8 cellular contexts compared by ENCODE assay signal in the genomic region with DNA sequence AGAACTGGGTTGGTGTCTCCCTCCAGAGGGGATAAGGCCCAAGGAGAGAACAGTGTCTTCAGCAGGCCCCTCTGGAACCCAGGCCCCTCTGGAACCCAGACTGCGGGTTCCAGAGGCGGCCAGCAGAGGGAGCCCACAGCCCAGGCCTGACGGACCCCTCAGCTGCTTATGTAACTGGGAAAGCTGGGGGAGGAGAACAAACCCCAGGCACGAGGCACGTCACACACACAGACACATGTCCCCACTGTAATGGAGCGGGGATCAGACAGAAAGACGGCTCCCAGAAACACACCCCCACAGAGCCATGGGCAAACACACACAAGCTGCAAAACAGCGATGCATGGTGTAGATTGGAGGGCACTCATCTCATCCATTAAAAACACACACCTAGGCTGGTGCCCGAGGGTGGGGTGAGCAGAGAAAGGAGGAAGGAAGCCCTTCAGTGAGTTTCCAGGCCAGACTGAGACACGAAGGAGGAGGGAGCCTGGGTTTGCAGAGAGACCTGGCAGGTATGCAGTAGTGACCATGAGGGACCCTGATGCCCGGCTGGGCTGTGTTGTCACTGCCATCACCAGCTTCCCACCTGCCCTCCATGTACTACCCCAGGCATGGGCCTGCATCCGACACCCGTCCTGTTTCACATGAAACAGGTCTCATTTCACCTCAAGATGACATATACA. TPM values are rescaled to one million over a fixed set of nuclear protein-coding genes. Genes with fewer than 3 reads are reported as not detected.
DNase-seq lines count a peak whose midpoint lies in the region; ATAC-seq and TF ChIP-seq lines count a peak whose summit lies in the region.

No MANE protein-coding gene starts in this region.

- H3K9me3 Mint-ChIP-seq in chondrocyte (ENCODE audit: low read depth): no peaks in the 10 kb centered on the region

- H3K27me3 ChIP-seq in left lung: no peaks in the 10 kb centered on the region

- ATAC-seq in HG03280 (IDR thresholded peaks at IDR 0.05; ENCODE audit: unreplicated experiment): peak; percentile 32
- peak; percentile 44 for ATAC-seq in left lung

- no peak overlapping the region for H3K4me3 ChIP-seq in left lung

- no peak overlapping the region for H3K4me3 Mint-ChIP-seq in chondrocyte (ENCODE audit: unreplicated experiment)

- TF ChIP-seq CTCF in chondrocyte (IDR thresholded peaks at IDR 0.05): peak; percentile 95
- peak; percentile 89 to 92 for TF ChIP-seq CTCF in left lung (IDR thresholded peaks at IDR 0.05)

- intact Hi-C loops in left lung (cut with DNase I): loop anchor here in 1 of 2 donors (2.0 to 10.0 kb wide), 3 partner anchors 94 to 191 kb away; a partner anchor contains a TSS

- peaks cover 32% of the 10 kb centered on the region for H3K4me1 Mint-ChIP-seq in chondrocyte (ENCODE audit: low read depth)

- peaks cover 0 to 37% of the 10 kb centered on the region in 2 donors for H3K4me1 ChIP-seq in left lung

- DNase-seq in DMS79 (lab: John Stamatoyannopoulos, UW) (peak; percentile 81), NCI-H526 treated with DMSO at 0.1 percent for 48 hours (lab: John Stamatoyannopoulos, UW) (peak; percentile 85), chondrocyte (ENCODE audit: low spot score) (peak; percentile 77), left lung (peak; percentile 77 to 91), mesenteric fat pad (ENCODE audit: low spot score) (no peak)
- peak; percentile 82 for DNase-seq in activated CD4-positive, alpha-beta T cell treated with anti-CD3 and anti-CD28 coated beads for 48 hours
- peak; percentile 76 for DNase-seq in stimulated activated CD4-positive, alpha-beta T cell treated with anti-CD3 and anti-CD28 coated beads, Interleukin-4, amount 100 ng/mL, for 1 hour

- peak overlapping the region; percentile 37 for H3K27ac Mint-ChIP-seq in chondrocyte (ENCODE audit: unreplicated experiment)

- no peak overlapping the region for H3K27ac ChIP-seq in left lung

- no peaks in the 10 kb centered on the region for H3K36me3 ChIP-seq in left lung

- peaks cover under 1% of the 10 kb centered on the region for H3K27me3 Mint-ChIP-seq in chondrocyte (ENCODE audit: low read depth)

- no peaks in the 10 kb centered on the region for H3K9me3 ChIP-seq in left lung

- H3K36me3 Mint-ChIP-seq in chondrocyte (ENCODE audit: low read depth): no peaks in the 10 kb centered on the region

RNA-seq across cellular contexts. Expression of a gene that starts 2.8 kb away (rescaled TPM):
- 19.5 to 27.3 TPM (median 25.3 TPM) in 3 replicates for total RNA-seq in chondrocyte
- 10 to 100 TPM; 27.5 to 38.3 TPM for total RNA-seq in left lung
- 20.4 TPM for total RNA-seq in mesenteric fat pad

RNA-seq across cellular contexts. Expression of a gene that starts 14.4 kb away (rescaled TPM):
- total RNA-seq in chondrocyte (1.3 to 3.9 TPM (median 2.9 TPM) in 3 replicates), left lung (1 to 10 TPM; 2.8 to 5.0 TPM), mesenteric fat pad (31.2 TPM)

RNA-seq across cellular contexts. Expression of a gene that starts 19.8 kb away (rescaled TPM):
- total RNA-seq in chondrocyte (not detected in 3 replicates), left lung (not detected), mesenteric fat pad (not detected)

RNA-seq across cellular contexts. Expression of a gene that starts 31.2 kb away (rescaled TPM):
- total RNA-seq in chondrocyte: not detected in 3 replicates
- under 1 TPM in 1 of 2 donors, not detected in 1; 0.58 TPM for total RNA-seq in left lung
- 0.16 TPM for total RNA-seq in mesenteric fat pad

RNA-seq across cellular contexts. Expression of a gene that starts 50.2 kb away (rescaled TPM):
- total RNA-seq in chondrocyte: not detected in 3 replicates
- total RNA-seq in left lung: not detected
- 0.39 TPM for total RNA-seq in mesenteric fat pad
